ENCODE assay signal across 13 cellular contexts in the genomic region with DNA sequence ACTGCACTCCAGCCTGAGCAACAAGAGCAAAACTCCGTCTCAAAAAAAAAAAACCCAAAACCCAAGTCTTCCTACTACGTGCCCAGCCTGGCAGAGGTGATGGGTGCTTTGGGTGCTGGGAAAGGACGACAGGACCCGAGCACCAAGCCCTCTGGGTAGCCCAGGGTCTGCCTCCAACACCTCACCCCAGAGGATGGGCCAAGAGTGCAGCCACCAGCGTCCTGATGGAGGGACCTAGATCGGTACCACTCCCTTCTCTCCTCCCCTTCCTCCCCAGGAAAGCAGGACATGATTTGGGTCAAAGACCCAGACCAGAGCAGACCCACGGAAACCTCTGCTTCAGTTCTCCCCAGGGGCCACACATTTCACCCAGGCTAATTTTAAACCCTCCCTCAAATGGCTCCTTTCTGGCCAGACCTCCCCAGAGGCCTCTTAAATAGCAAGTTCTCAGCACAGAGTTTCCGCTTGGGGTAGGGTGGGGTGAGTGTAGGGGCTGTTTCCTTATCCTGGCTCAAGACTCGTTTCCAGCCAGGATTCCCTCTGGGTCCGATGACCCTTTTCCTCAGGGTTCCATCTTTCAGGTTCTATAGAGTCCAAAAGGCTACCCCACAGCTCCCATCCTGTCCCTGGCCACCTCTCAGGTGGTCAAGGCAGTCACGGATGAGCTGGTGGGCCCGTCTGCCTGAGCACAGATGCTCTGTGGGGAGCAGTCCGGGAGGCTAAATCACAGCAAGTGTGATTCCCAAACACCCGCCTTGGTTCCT. TPM values are rescaled to one million over a fixed set of nuclear protein-coding genes. Genes with fewer than 3 reads are reported as not detected.
A peak's percentile ranks its signal among the peaks of the same experiment; 100 is the strongest.
DNase-seq lines count a peak whose midpoint lies in the region; ATAC-seq and TF ChIP-seq lines count a peak whose summit lies in the region.
"Had no signal": no experiment of that assay in that cellular context is flagged by ENCODE, and none has a peak within 500 bp of the region (broad histone marks: within the 10 kb centered on the region; RNA-seq: fewer than 3 reads in every experiment).

No MANE protein-coding gene starts in this region.

- intact Hi-C loops in tibial artery (cut with DNase I; ENCODE audit: low total_unique reads) = no loop called here

- H3K36me3 ChIP-seq in tibial artery = no peaks in the 10 kb centered on the region
- H3K36me3 ChIP-seq: SJSA1 had no signal

- peak; percentile 55 for ATAC-seq in GM19328 (IDR thresholded peaks at IDR 0.05; ENCODE audit: unreplicated experiment)
- ATAC-seq in HG03095 (IDR thresholded peaks at IDR 0.05; ENCODE audit: unreplicated experiment) = peak; percentile 61
- ATAC-seq in esophagus mucosa = peak; percentile 30
- no peak for ATAC-seq in HG03139 (IDR thresholded peaks at IDR 0.05; ENCODE audit: unreplicated experiment)
- ATAC-seq: activated CD4-positive, alpha-beta T cell treated with anti-CD3 and anti-CD28 coated beads for 36 hours had no signal

- peaks cover 0 to 100% (median 11%) of the 10 kb centered on the region in 4 donors for H3K4me1 ChIP-seq in tibial artery
- H3K4me1 ChIP-seq: SJSA1 had no signal

- TF ChIP-seq CTCF in tibial artery (IDR thresholded peaks at IDR 0.05) = no peak

- DNase-seq in tibial artery (peak in 1 of 2 donors; percentile 82), dermis blood vessel endothelial cell (no peak)
- DNase-seq in activated CD8-positive, alpha-beta memory T cell treated with anti-CD3 and anti-CD28 coated beads, Interleukin-2, amount 50 U/mL, for 48 hours = no peak
- DNase-seq: activated CD4-positive, alpha-beta T cell treated with anti-CD3 and anti-CD28 coated beads for 36 hours; activated naive CD4-positive, alpha-beta T cell treated with Interleukin-2 at 50 U/mL for 16 hours; DMS153; glutamatergic neuron; NCI-H510A treated with DMSO at 0.1 percent for 48 hours had no signal

- peak overlapping the region; percentile 83 to 96 for H3K27ac ChIP-seq in tibial artery
- H3K27ac ChIP-seq: SJSA1 had no signal

- no peaks in the 10 kb centered on the region for H3K9me3 ChIP-seq in tibial artery
- H3K9me3 ChIP-seq: SJSA1 had no signal

- H3K4me3 ChIP-seq in tibial artery = no peak overlapping the region
- H3K4me3 ChIP-seq: SJSA1 had no signal

- no peaks in the 10 kb centered on the region for H3K27me3 ChIP-seq in tibial artery
- H3K27me3 ChIP-seq: SJSA1 had no signal

RNA-seq across cellular contexts. Expression of gene RBPMS2, which starts 20.5 kb away (rescaled TPM):
- total RNA-seq in esophagus mucosa (0.48 TPM), dermis blood vessel endothelial cell (0.14 TPM in 1 of 2 replicates, not detected in the other)
- total RNA-seq: activated CD4-positive, alpha-beta T cell treated with anti-CD3 and anti-CD28 coated beads for 36 hours had no signal
